In genomic region chr2:121961761-121962160, GRCh38 we compare ENCODE assay signal across 23 cellular contexts.
"Had no signal": no experiment of that assay in that cellular context is flagged by ENCODE, and none has a peak within 500 bp of the region (broad histone marks: within the 10 kb centered on the region; RNA-seq: fewer than 3 reads in every experiment).

No MANE protein-coding gene starts in this region.

- H3K4me2 ChIP-seq: hepatocyte had no signal

- H3K9me3 ChIP-seq: esophagus muscularis mucosa, gastroesophageal sphincter, heart left ventricle, left lung, lower lobe of right lung, mucosa of descending colon had no signal

- H3K36me3 ChIP-seq: esophagus muscularis mucosa, gastroesophageal sphincter, heart left ventricle, left lung, lower lobe of right lung had no signal

- DNase-seq: dermis blood vessel endothelial cell; dorsolateral prefrontal cortex; effector CD4-positive, alpha-beta T cell; effector memory CD4-positive, alpha-beta T cell; foreskin keratinocyte; heart left ventricle; hypothalamus; left cardiac atrium; left lung; left ventricle myocardium superior; lower lobe of right lung; mesenchymal stem cell; mucosa of descending colon; naive B cell had no signal

- H3K4me1 ChIP-seq: esophagus muscularis mucosa, foreskin keratinocyte, gastroesophageal sphincter, heart left ventricle, left lung, lower lobe of right lung had no signal

- H3K4me3 ChIP-seq: coronary artery, dorsolateral prefrontal cortex, esophagus muscularis mucosa, gastroesophageal sphincter, heart left ventricle, hepatocyte, left lung, lower lobe of right lung, mucosa of descending colon had no signal

- H3K27ac ChIP-seq: coronary artery, dorsolateral prefrontal cortex, esophagus muscularis mucosa, foreskin keratinocyte, gastroesophageal sphincter, heart left ventricle, hepatocyte, left lung, lower lobe of right lung had no signal

- FAIRE-seq: colon, endothelial cell of umbilical vein, frontal cortex, islet of Langerhans, keratinocyte had no signal

- H2AFZ ChIP-seq: hepatocyte had no signal

- H3K27me3 ChIP-seq: dorsolateral prefrontal cortex, esophagus muscularis mucosa, foreskin keratinocyte, gastroesophageal sphincter, hepatocyte, left lung had no signal

- H3K79me2 ChIP-seq: hepatocyte had no signal
